29 cellular contexts compared by ENCODE assay signal in the genomic region with DNA sequence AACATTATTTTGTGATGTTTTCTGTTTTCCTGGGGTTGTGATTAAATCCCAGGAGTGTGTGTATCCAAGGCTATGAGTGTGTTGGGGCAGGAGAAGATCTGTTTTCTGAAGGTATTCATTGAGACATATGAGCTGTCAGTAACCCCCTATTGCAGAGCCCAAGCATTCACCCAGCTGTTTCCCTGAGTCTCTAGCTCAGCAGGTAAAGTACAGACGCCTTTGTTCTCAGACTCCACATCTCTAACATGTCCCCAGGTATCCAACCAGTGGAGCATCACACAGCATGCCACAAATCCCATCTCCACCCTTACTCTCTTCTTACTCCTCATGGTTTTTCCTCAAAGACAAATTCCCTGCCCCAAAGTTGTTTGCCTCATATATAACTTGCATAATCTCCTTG.
"Had no signal": no experiment of that assay in that cellular context is flagged by ENCODE, and none has a peak within 500 bp of the region (broad histone marks: within the 10 kb centered on the region; RNA-seq: fewer than 3 reads in every experiment).

No MANE protein-coding gene starts in this region.

- H3K27me3 Mint-ChIP-seq: activated naive CD4-positive, alpha-beta T cell treated with anti-CD3 and anti-CD28 coated beads, Interleukin-2, amount 50 U/mL, for 24 hours had no signal

- H3K4me3 ChIP-seq: breast epithelium, SJSA1 had no signal

- H3K9me3 ChIP-seq: breast epithelium, SJSA1 had no signal

- H3K27ac ChIP-seq: breast epithelium, SJSA1 had no signal

- H3K27me3 ChIP-seq: breast epithelium, SJSA1 had no signal

- H3K36me3 Mint-ChIP-seq: activated naive CD4-positive, alpha-beta T cell treated with anti-CD3 and anti-CD28 coated beads, Interleukin-2, amount 50 U/mL, for 24 hours had no signal

- H3K4me3 Mint-ChIP-seq: activated CD8-positive, alpha-beta T cell treated with anti-CD3 and anti-CD28 coated beads, Interleukin-2, amount 10 ng/mL, durations not matched to agents 7 days and 5 days; activated naive CD4-positive, alpha-beta T cell treated with anti-CD3 and anti-CD28 coated beads, Interleukin-2, amount 50 U/mL, for 24 hours; T-helper 1 cell treated with Interleukin-12 subunit alpha and Interleukin-12 subunit beta and Interleukin-4 antibody, amounts not matched to agents 30 μg/mL and 1 μg/mL, for 36 hours had no signal

- DNase-seq: activated CD4-positive, alpha-beta T cell treated with anti-CD3 and anti-CD28 coated beads for 48 hours; activated CD4-positive, alpha-beta T cell treated with anti-CD3 and anti-CD28 coated beads, Interleukin-2, amount 50 U/mL, for 4 hours; activated CD4-positive, CD25-positive, alpha-beta regulatory T cell treated with anti-CD3 and anti-CD28 coated beads, Interleukin-2, amount 50 U/mL, for 72 hours; activated CD8-positive, alpha-beta memory T cell treated with anti-CD3 and anti-CD28 coated beads, Interleukin-2, amount 50 U/mL, for 48 hours; activated CD8-positive, alpha-beta T cell treated with anti-CD3 and anti-CD28 coated beads, Interleukin-2, amount 10 ng/mL, durations not matched to agents 7 days and 5 days; activated effector memory CD4-positive, alpha-beta T cell treated with Interleukin-2 at 50 U/mL for 16 hours; activated naive CD4-positive, alpha-beta T cell; activated T-cell treated with anti-CD3 and anti-CD28 coated beads, Interleukin-2, amount 50 U/mL, for 1 hour; aorta; caudate nucleus; Karpas-422; MM.1S; NCI-H1105; NCI-H1436; NCI-H187; NCI-H2081; NCI-H2171; NCI-H2227 treated with DMSO at 0.1 percent for 48 hours; NCI-H446 treated with DMSO at 0.1 percent for 48 hours; NCI-H524 treated with DMSO at 0.1 percent for 48 hours; PC-3; SHP77; SW 1271 had no signal

- H3K4me1 Mint-ChIP-seq: activated naive CD4-positive, alpha-beta T cell treated with anti-CD3 and anti-CD28 coated beads, Interleukin-2, amount 50 U/mL, for 24 hours had no signal

- H3K36me3 ChIP-seq: breast epithelium, SJSA1 had no signal

- H3K9me3 Mint-ChIP-seq: activated naive CD4-positive, alpha-beta T cell treated with anti-CD3 and anti-CD28 coated beads, Interleukin-2, amount 50 U/mL, for 24 hours had no signal

- H3K27ac Mint-ChIP-seq: activated CD8-positive, alpha-beta T cell treated with anti-CD3 and anti-CD28 coated beads, Interleukin-2, amount 10 ng/mL, durations not matched to agents 7 days and 5 days; activated naive CD4-positive, alpha-beta T cell treated with anti-CD3 and anti-CD28 coated beads, Interleukin-2, amount 50 U/mL, for 24 hours; T-helper 1 cell treated with Interleukin-12 subunit alpha and Interleukin-12 subunit beta and Interleukin-4 antibody, amounts not matched to agents 30 μg/mL and 1 μg/mL, for 36 hours had no signal

- FAIRE-seq: RCC 7860 had no signal

- H3K4me1 ChIP-seq: breast epithelium, SJSA1 had no signal

- ATAC-seq: activated CD8-positive, alpha-beta T cell treated with anti-CD3 and anti-CD28 coated beads, Interleukin-2, amount 10 ng/mL, durations not matched to agents 7 days and 5 days; PC-3; SK-N-SH treated with all-trans-retinoic acid at 6 μM for 48 hours had no signal
